19 cellular contexts compared by ENCODE assay signal in genomic region chr13:77377016-77377415, GRCh38. TPM values are rescaled to one million over a fixed set of nuclear protein-coding genes. Genes with fewer than 3 reads are reported as not detected.
DNase-seq lines count a peak whose midpoint lies in the region; ATAC-seq and TF ChIP-seq lines count a peak whose summit lies in the region.
"Had no signal": no experiment of that assay in that cellular context is flagged by ENCODE, and none has a peak within 500 bp of the region (broad histone marks: within the 10 kb centered on the region; RNA-seq: fewer than 3 reads in every experiment).

No MANE protein-coding gene starts in this region.

- H3K36me3 ChIP-seq in thyroid gland (no peaks in the 10 kb centered on the region), gastroesophageal sphincter (no peaks in the 10 kb centered on the region)
- H3K36me3 ChIP-seq: SJCRH30 had no signal

- no peak for TF ChIP-seq POLR2A in thyroid gland (IDR thresholded peaks at IDR 0.05)
- no peak for TF ChIP-seq POLR2A in gastroesophageal sphincter (IDR thresholded peaks at IDR 0.05)

- intact Hi-C loops in thyroid gland (cut with DNase I): no loop called here

- no peaks in the 10 kb centered on the region for H3K4me1 ChIP-seq in thyroid gland
- no peaks in the 10 kb centered on the region for H3K4me1 ChIP-seq in gastroesophageal sphincter
- H3K4me1 ChIP-seq: SJCRH30 had no signal

- H3K9me3 ChIP-seq in thyroid gland (no peaks in the 10 kb centered on the region), gastroesophageal sphincter (no peaks in the 10 kb centered on the region)
- H3K9me3 ChIP-seq: SJCRH30 had no signal

- 20 to 31% methylated on average over 1 of the region's 1 CpG for WGBS in thyroid gland, 2 donors
- 57 to 70% methylated on average over 1 of the region's 1 CpG for WGBS in gastroesophageal sphincter (ENCODE audit: low coverage in 1 of 2), 2 donors

- DNase-seq in SIG-M5 treated with dmso at 0.1 percent for 504 hours (lab: John Stamatoyannopoulos, UW; ENCODE audit: unreplicated experiment): peak; percentile 74
- DNase-seq in SIG-M5 (lab: John Stamatoyannopoulos, UW): no peak
- DNase-seq in Kasumi-1 (lab: John Stamatoyannopoulos, UW): peak; percentile 79 to 84
- DNase-seq in NOMO-1 treated with DMSO at 0.1 percent for 48 hours (lab: John Stamatoyannopoulos, UW; ENCODE audit: unreplicated experiment): peak; percentile 63
- peak; percentile 35 to 39 for DNase-seq in thyroid gland
- DNase-seq in cerebellum (ENCODE audit: low spot score): no peak
- no peak for DNase-seq in NCI-H2227 treated with DMSO at 0.1 percent for 48 hours (lab: John Stamatoyannopoulos, UW)
- DNase-seq: CD4-positive, CD25-positive, alpha-beta regulatory T cell; DMS79; H9; NCI-H1105 treated with DMSO at 0.1 percent for 48 hours; NCI-H1694 treated with DMSO at 0.1 percent for 48 hours; NCI-H2107; NCI-H446 treated with DMSO at 0.1 percent for 48 hours; NCI-H748 treated with DMSO at 0.1 percent for 48 hours; RPMI8226; SJCRH30; T-helper 2 cell had no signal

- no peaks in the 10 kb centered on the region for H3K27me3 ChIP-seq in thyroid gland
- no peaks in the 10 kb centered on the region for H3K27me3 ChIP-seq in gastroesophageal sphincter
- H3K27me3 ChIP-seq: SJCRH30 had no signal

- TF ChIP-seq EP300 in gastroesophageal sphincter (IDR thresholded peaks at IDR 0.05): no peak

- H3K4me3 ChIP-seq in thyroid gland (replicated peaks in 1 of 3): no peak overlapping the region
- no peak overlapping the region for H3K4me3 ChIP-seq in gastroesophageal sphincter
- H3K4me3 ChIP-seq: SJCRH30 had no signal

- TF ChIP-seq CTCF in thyroid gland (IDR thresholded peaks at IDR 0.05) (no peak), gastroesophageal sphincter (IDR thresholded peaks at IDR 0.05) (no peak)

- H3K27ac ChIP-seq in thyroid gland (no peak overlapping the region), gastroesophageal sphincter (no peak overlapping the region)
- H3K27ac ChIP-seq: SJCRH30 had no signal

- no peak for ATAC-seq in gastroesophageal sphincter

RNA-seq across cellular contexts. Expression of gene MYCBP2, which starts 50.1 kb away (rescaled TPM):
- 100 to 1,000 TPM; 115 to 165 (median 131) TPM for total RNA-seq in thyroid gland
- 202 TPM for total RNA-seq in cerebellum
- total RNA-seq in gastroesophageal sphincter: 100 to 1,000 TPM; 116 to 148 (median 119) TPM

Comparison
In these comparisons a context has a peak if more than half of its experiments do, and no peak if none do; other contexts are left out.
1. DNase-seq: peak in SIG-M5 treated with dmso at 0.1 percent for 504 hours (single experiment), Kasumi-1 (2 of 2), NOMO-1 treated with DMSO at 0.1 percent for 48 hours (single experiment) and thyroid gland (2 of 2); none in SIG-M5 (single experiment), cerebellum (single experiment) and NCI-H2227 treated with DMSO at 0.1 percent for 48 hours (single experiment).